2 cellular contexts compared by ENCODE assay signal in genomic region chr14:74413622-74414021, GRCh38.
TF ChIP-seq lines count a peak whose summit lies in the region.

No MANE protein-coding gene starts in this region.

TF ChIP-seq in H1, 55 proteins besides CTCF, POLR2A, EP300 and RAD21:
- TF ChIP-seq ATF2 (IDR thresholded peaks at IDR 0.05; ENCODE audit: low read length), result no peak
- no peak for TF ChIP-seq SUZ12 (IDR thresholded peaks at IDR 0.05; ENCODE audit: low read length)
- no peak for TF ChIP-seq CTBP2 (IDR thresholded peaks at IDR 0.05; ENCODE audit: borderline replicate concordance, insufficient read depth, insufficient read length, low read length)
- no peak for TF ChIP-seq NRF1 (IDR thresholded peaks at IDR 0.05; ENCODE audit: low read depth, low read length)
- TF ChIP-seq SP4 (IDR thresholded peaks at IDR 0.05; ENCODE audit: low read length), result no peak
- no peak for TF ChIP-seq MAFK (IDR thresholded peaks at IDR 0.05; ENCODE audit: low read depth, low read length)

TF ChIP-seq in neural cell, 6 proteins besides CTCF, POLR2A, EP300 and RAD21:
- TF ChIP-seq POLR2AphosphoS5 (IDR thresholded peaks at IDR 0.05) (no peak), MXI1 (conservative IDR thresholded peaks at IDR 0.05; ENCODE audit: poor library complexity, severe bottlenecking) (no peak), SMC3 (conservative IDR thresholded peaks at IDR 0.05; ENCODE audit: poor library complexity) (no peak), EZH2 (IDR thresholded peaks at IDR 0.05; ENCODE audit: borderline replicate concordance, insufficient read depth, low read length, poor library complexity, severe bottlenecking) (no peak), TAF1 (IDR thresholded peaks at IDR 0.05; ENCODE audit: low read depth) (no peak)
